ENCODE assay signal across 8 cellular contexts in genomic region chr6:36597775-36598174, GRCh38. TPM values are rescaled to one million over a fixed set of nuclear protein-coding genes. Genes with fewer than 3 reads are reported as not detected.
DNase-seq lines count a peak whose midpoint lies in the region; TF ChIP-seq lines count a peak whose summit lies in the region.

No MANE protein-coding gene starts in this region.

- H3K27ac ChIP-seq in MM.1S (ENCODE audit: low read length): no peak overlapping the region
- peak overlapping the region; percentile 98 for H3K27ac ChIP-seq in effector memory CD4-positive, alpha-beta T cell (ENCODE audit: insufficient read depth, low read length, poor library complexity, severe bottlenecking)

- H3K36me3 ChIP-seq in BJ (ENCODE audit: control insufficient read depth, insufficient read depth, low read length) (peaks cover 26% of the 10 kb centered on the region), MM.1S (replicated peaks; ENCODE audit: insufficient read depth, low read length) (peaks cover 54% of the 10 kb centered on the region)
- peaks cover 63% of the 10 kb centered on the region for H3K36me3 ChIP-seq in effector memory CD4-positive, alpha-beta T cell (ENCODE audit: control insufficient read depth, insufficient read depth, low read length)

- H3K9ac ChIP-seq in MM.1S (ENCODE audit: low read length): peak overlapping the region; percentile 92; the same call in 1 of the 2 replicates

- peaks cover 74% of the 10 kb centered on the region for H3F3A ChIP-seq in MM.1S (ENCODE audit: insufficient read depth, low read length)

- no peak for TF ChIP-seq CTCF in BJ (IDR thresholded peaks at IDR 0.05; ENCODE audit: insufficient read depth, low read depth, low read length)
- no peak for TF ChIP-seq CTCF in MM.1S (IDR thresholded peaks at IDR 0.05; ENCODE audit: low read length)
- TF ChIP-seq CTCF in nephron (IDR thresholded peaks at IDR 0.05; ENCODE audit: unreplicated experiment in 3 of 3): no peak

- no peak for DNase-seq in BJ (ENCODE audit: low read depth)
- DNase-seq in MM.1S: no peak
- DNase-seq in effector memory CD4-positive, alpha-beta T cell: no peak
- no peak for DNase-seq in DMS79 treated with DMSO at 0.1 percent for 48 hours (lab: John Stamatoyannopoulos, UW)
- no peak for DNase-seq in DMS79 (lab: John Stamatoyannopoulos, UW)
- DNase-seq in HuH-7.5 (ENCODE audit: low spot score): no peak
- DNase-seq in nucleus accumbens (lab: John Stamatoyannopoulos, UW): no peak

- peaks cover 86% of the 10 kb centered on the region for H3K79me2 ChIP-seq in MM.1S (ENCODE audit: low read length)

- peaks cover 19% of the 10 kb centered on the region for H3K4me1 ChIP-seq in MM.1S (ENCODE audit: low read length)
- peaks cover 57% of the 10 kb centered on the region for H3K4me1 ChIP-seq in effector memory CD4-positive, alpha-beta T cell (ENCODE audit: control insufficient read depth, insufficient read depth, low read length, poor library complexity, severe bottlenecking)

- peak overlapping the region; percentile 87 for H3K4me2 ChIP-seq in MM.1S (ENCODE audit: low read depth, low read length)

- H3K36me3 Mint-ChIP-seq in nephron (ENCODE audit: low read depth): peaks cover 85% of the 10 kb centered on the region

- H3K27me3 ChIP-seq in BJ (ENCODE audit: control insufficient read depth, insufficient read depth, low read length) (no peaks in the 10 kb centered on the region), MM.1S (replicated peaks; ENCODE audit: insufficient read depth, low read length) (no peaks in the 10 kb centered on the region)
- H3K27me3 ChIP-seq in effector memory CD4-positive, alpha-beta T cell (replicated peaks; ENCODE audit: control insufficient read depth, insufficient read depth, low read length, poor library complexity, severe bottlenecking): no peaks in the 10 kb centered on the region

- H3K27me3 Mint-ChIP-seq in nephron (ENCODE audit: low read depth): no peaks in the 10 kb centered on the region

- CTCF ChIA-PET in BJ (lab: Yijun Ruan, JAX): interaction anchor here (1.3 to 1.4 kb wide), 2 partner anchors 17 to 26 kb away, joined by 3 to 5 read pairs; no protein-coding TSS in a partner anchor

- H3K9me3 Mint-ChIP-seq in nephron: peaks cover 2% of the 10 kb centered on the region

- H3K9me3 ChIP-seq in MM.1S (replicated peaks; ENCODE audit: insufficient read depth, low read length): no peaks in the 10 kb centered on the region
- H3K9me3 ChIP-seq in effector memory CD4-positive, alpha-beta T cell (ENCODE audit: control insufficient read depth, low read length): no peaks in the 10 kb centered on the region

- POLR2A ChIA-PET in BJ (lab: Charles Lee): interaction anchor here (0.6 to 1.3 kb wide), 5 partner anchors 9 to 153 kb away, joined by 3 to 24 read pairs (median 7); no protein-coding TSS in a partner anchor

- H3K4me3 ChIP-seq in BJ (ENCODE audit: low read depth, low read length): peak overlapping the region; percentile 90
- H3K4me3 ChIP-seq in MM.1S (ENCODE audit: low read length): peak overlapping the region; percentile 99
- peak overlapping the region; percentile 71 for H3K4me3 ChIP-seq in effector memory CD4-positive, alpha-beta T cell (ENCODE audit: insufficient read depth, low read depth, low read length, poor library complexity, severe bottlenecking)

- peaks cover 76% of the 10 kb centered on the region for H4K20me1 ChIP-seq in MM.1S (ENCODE audit: insufficient read depth, low read length)

- H2AFZ ChIP-seq in MM.1S (ENCODE audit: low read length): no peak overlapping the region

- peak overlapping the region; percentile 42 to 85 (median 61) for H3K27ac Mint-ChIP-seq in nephron

- H3K4me1 Mint-ChIP-seq in nephron: peaks cover 52% of the 10 kb centered on the region

- H3K4me3 Mint-ChIP-seq in nephron: peak overlapping the region; percentile 95 to 98 (median 95)

- no peaks in the 10 kb centered on the region for H3K9me2 ChIP-seq in MM.1S (replicated peaks; ENCODE audit: insufficient read depth, low read length)

RNA-seq across cellular contexts. Expression of gene SRSF3, which starts 3.6 kb away (rescaled TPM):
- polyA plus RNA-seq in BJ (2011; rRNA removed): 177 and 292 TPM in 2 replicates
- polyA minus RNA-seq in BJ (2011; rRNA and poly(A)+ RNA removed): 91.0 and 134 TPM in 2 replicates

RNA-seq across cellular contexts. Expression of gene STK38, which starts 50.5 kb away (rescaled TPM):
- polyA plus RNA-seq in BJ (2011; rRNA removed): 22.1 and 37.3 TPM in 2 replicates
- polyA minus RNA-seq in BJ (2011; rRNA and poly(A)+ RNA removed): 15.0 and 19.1 TPM in 2 replicates
